Comparison of ENCODE assay signal across 9 cellular contexts in genomic region chr2:17517481-17518211, GRCh38. TPM values are rescaled to one million over a fixed set of nuclear protein-coding genes. Genes with fewer than 3 reads are reported as not detected.
DNase-seq lines count a peak whose midpoint lies in the region; ATAC-seq, FAIRE-seq and TF ChIP-seq lines count a peak whose summit lies in the region.
"Had no signal": no experiment of that assay in that cellular context is flagged by ENCODE, and none has a peak within 500 bp of the region (broad histone marks: within the 10 kb centered on the region; RNA-seq: fewer than 3 reads in every experiment).

No MANE protein-coding gene starts in this region.

- no peak for TF ChIP-seq CTCF in SK-N-SH (IDR thresholded peaks at IDR 0.05)
- no peak for TF ChIP-seq CTCF in upper lobe of left lung (IDR thresholded peaks at IDR 0.05)

- no peaks in the 10 kb centered on the region for H3K79me2 ChIP-seq in SK-N-SH (ENCODE audit: insufficient read depth)

- H2AFZ ChIP-seq in SK-N-SH (ENCODE audit: low read depth): peak overlapping the region; percentile 82

- no peaks in the 10 kb centered on the region for H3K9me2 ChIP-seq in SK-N-SH

- H3K36me3 ChIP-seq in SK-N-SH (replicated peaks in 1 of 2; ENCODE audit: control insufficient read depth in 1 of 2, insufficient read depth in 2 of 2, low read length in 1 of 2): no peaks in the 10 kb centered on the region
- H3K36me3 ChIP-seq in upper lobe of left lung: no peaks in the 10 kb centered on the region

- WGBS in SK-N-SH (ENCODE audit: low lambda C conversion rate): 52% methylated on average over 8 of the region's 8 CpGs
- 39 to 44% methylated on average over 8 of the region's 8 CpGs for WGBS in upper lobe of left lung, 2 donors

- H4K20me1 ChIP-seq in SK-N-SH (ENCODE audit: insufficient read depth): no peaks in the 10 kb centered on the region

- peak; percentile 16 for ATAC-seq in HG02623 (IDR thresholded peaks at IDR 0.05; ENCODE audit: unreplicated experiment)
- ATAC-seq in upper lobe of left lung (ENCODE audit: low FRiP score in 2 of 2): peak in 1 of 2 donors; percentile 9

- H3K4me3 ChIP-seq in SK-N-SH (ENCODE audit: low read depth in 2 of 2, low read length in 1 of 2) (peak overlapping the region; percentile 60 to 61), upper lobe of left lung (peak overlapping the region in 3 of 4 donors; percentile 32 to 47 (median 46))

- POLR2A ChIA-PET in SK-N-SH (lab: Yijun Ruan, JAX): no interaction called here

- H3K27ac ChIP-seq in SK-N-SH (ENCODE audit: low read depth in 2 of 2, low read length in 1 of 2) (no peak overlapping the region), upper lobe of left lung (peak overlapping the region in 1 of 4 donors; percentile 31)

- no peaks in the 10 kb centered on the region for H3K27me3 ChIP-seq in SK-N-SH (ENCODE audit: insufficient read depth)
- no peaks in the 10 kb centered on the region for H3K27me3 ChIP-seq in upper lobe of left lung

- TF ChIP-seq RAD21 in SK-N-SH (IDR thresholded peaks at IDR 0.05; ENCODE audit: low read length): no peak

- TF ChIP-seq EP300 in SK-N-SH (IDR thresholded peaks at IDR 0.05; ENCODE audit: borderline replicate concordance in 1 of 2, low read depth in 1 of 2, low read length in 1 of 2) (no peak), upper lobe of left lung (IDR thresholded peaks at IDR 0.05) (no peak)

- peaks cover 9% of the 10 kb centered on the region for H3F3A ChIP-seq in SK-N-SH (replicated peaks; ENCODE audit: insufficient read depth)

- DNase-seq in GM12891 (ENCODE audit: insufficient read length, low spot score) (no peak), SK-N-SH (no peak), inferior parietal cortex (ENCODE audit: extremely low spot score) (peak; percentile 61), upper lobe of left lung (no peak), NCI-H187 treated with DMSO at 0.1 percent for 48 hours (lab: John Stamatoyannopoulos, UW) (no peak), KBM-7 (no peak)
- DNase-seq in activated CD4-positive, alpha-beta T cell treated with anti-CD3 and anti-CD28 coated beads for 1 hour: no peak

- H3K9me3 ChIP-seq in SK-N-SH (no peaks in the 10 kb centered on the region), upper lobe of left lung (no peaks in the 10 kb centered on the region)

- peak overlapping the region; percentile 30; the same call in 1 of the 2 replicates for H3K9ac ChIP-seq in SK-N-SH

- in situ Hi-C loops in KBM-7 (cut with MboI; ENCODE audit: low pct_unique_long_range_greater_than_20kb, low sequenced_read_pairs): no loop called here

- peak; percentile 52 for FAIRE-seq in GM12891 (lab: Jason Lieb, UNC)

- H3K4me2 ChIP-seq in SK-N-SH: peak overlapping the region; percentile 80

- CTCF ChIA-PET in SK-N-SH (lab: Yijun Ruan, JAX): interaction anchor here (1.1 to 1.4 kb wide), 5 partner anchors 11 to 208 kb away, joined by 3 read pairs; no protein-coding TSS in a partner anchor

- TF ChIP-seq POLR2A in GM12891 (IDR thresholded peaks at IDR 0.05; ENCODE audit: low read depth, low read length): no peak
- no peak for TF ChIP-seq POLR2A in upper lobe of left lung (IDR thresholded peaks at IDR 0.05)

- H3K4me1 ChIP-seq in SK-N-SH (ENCODE audit: control insufficient read depth in 1 of 2, insufficient read depth in 2 of 2, low read depth in 1 of 2, low read length in 1 of 2) (peaks cover 6% of the 10 kb centered on the region in 2 experiments; a peak in 3 of 4 replicates), upper lobe of left lung (peaks cover 0 to 11% (median 9%) of the 10 kb centered on the region in 4 donors)

TF ChIP-seq in GM12891, 5 proteins besides CTCF, POLR2A, EP300 and RAD21:
- TF ChIP-seq PAX5 (IDR thresholded peaks at IDR 0.05; ENCODE audit: insufficient read depth, low read length, severe bottlenecking) (no peak), POLR2AphosphoS5 (IDR thresholded peaks at IDR 0.05; ENCODE audit: low read depth, low read length) (no peak), POU2F2 (IDR thresholded peaks at IDR 0.05; ENCODE audit: low read depth, low read length) (no peak), SPI1 (IDR thresholded peaks at IDR 0.05; ENCODE audit: low read depth, low read length) (no peak), TAF1 (IDR thresholded peaks at IDR 0.05; ENCODE audit: low read depth, low read length) (no peak)

TF ChIP-seq in SK-N-SH, 30 proteins besides CTCF, POLR2A, EP300 and RAD21:
- TF ChIP-seq SIN3A (IDR thresholded peaks at IDR 0.05; ENCODE audit: borderline replicate concordance, low read depth, low read length) (no peak), MEF2A (IDR thresholded peaks at IDR 0.05; ENCODE audit: borderline replicate concordance, low read depth) (no peak), CHD2 (IDR thresholded peaks at IDR 0.05; ENCODE audit: low read length, partially characterized antibody) (no peak), TAF1 (IDR thresholded peaks at IDR 0.05; ENCODE audit: borderline replicate concordance, low read depth, low read length) (no peak), GATA2 (CRISPR knock-in tag; IDR thresholded peaks at IDR 0.05) (no peak)

RNA-seq across cellular contexts. Expression of gene RAD51AP2, which starts 0.6 kb away (rescaled TPM):
- polyA plus RNA-seq in GM12891 (2012; ENCODE audit: low read depth, missing spikeins): 0.04 TPM
- polyA plus RNA-seq in SK-N-SH (2012; rRNA removed): 0.02 TPM in 1 of 2 replicates, not detected in the other
- under 0.01 TPM in 1 of 2 replicates, not detected in the other for polyA plus RNA-seq in SK-N-SH (2012; cell fraction: cytosol; rRNA removed)
- polyA plus RNA-seq in SK-N-SH (2012; cell fraction: nucleus; rRNA removed): 0.02 TPM in 2 replicates
- total RNA-seq in upper lobe of left lung: under 1 TPM in 1 of 6 donors, not detected in 5; 0.06 TPM
- total RNA-seq: lung microvascular endothelial cell had no signal

RNA-seq across cellular contexts. Expression of gene VSNL1, which starts 22.9 kb away (rescaled TPM):
- polyA plus RNA-seq in GM12891 (2012; ENCODE audit: low read depth, missing spikeins): 0.04 TPM
- polyA plus RNA-seq in SK-N-SH (2012; rRNA removed): 0.96 and 1.3 TPM in 2 replicates
- 1.3 and 1.5 TPM in 2 replicates for polyA plus RNA-seq in SK-N-SH (2012; cell fraction: cytosol; rRNA removed)
- polyA plus RNA-seq in SK-N-SH (2012; cell fraction: nucleus; rRNA removed): 0.26 and 0.33 TPM in 2 replicates
- total RNA-seq in upper lobe of left lung: 1 to 10 TPM in 1 of 6 donors, under 1 TPM in 2, not detected in 3; 0.33 to 1.2 (median 0.94) TPM
- total RNA-seq: lung microvascular endothelial cell had no signal
